ENCODE assay signal across 8 cellular contexts in the genomic region with DNA sequence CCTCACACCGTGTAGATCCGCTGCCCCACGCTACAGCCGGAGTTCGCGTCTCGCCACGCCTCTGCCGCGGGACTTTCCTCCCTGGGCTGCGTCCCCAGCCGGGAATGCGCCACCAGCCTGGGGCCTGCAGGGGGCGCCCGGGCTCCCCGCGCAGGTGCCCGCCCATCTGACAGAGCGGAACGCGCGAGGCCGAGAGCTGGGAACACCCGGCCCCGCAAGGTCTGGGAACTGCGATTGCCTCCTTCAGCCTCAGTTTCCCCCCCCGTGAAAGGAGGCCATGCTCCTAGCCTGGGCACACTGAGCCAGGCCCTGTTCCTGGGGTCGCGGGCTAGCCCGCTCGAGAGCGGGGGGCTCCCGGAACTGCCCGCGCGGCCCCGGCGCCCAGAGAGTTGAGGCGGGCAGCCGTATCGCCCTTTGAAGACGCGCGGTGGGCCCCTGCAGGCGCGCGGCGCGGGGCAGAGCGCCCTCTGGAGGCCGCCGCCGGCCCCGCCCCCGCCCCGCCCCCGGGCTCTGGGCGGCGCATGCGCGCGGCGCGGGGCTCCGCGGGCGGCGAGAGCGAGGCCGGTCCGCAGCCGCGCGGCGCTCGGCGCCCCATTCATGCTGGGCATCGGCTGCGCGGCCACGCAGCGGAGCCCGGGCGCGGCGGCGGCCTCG. TPM values are rescaled to one million over a fixed set of nuclear protein-coding genes. Genes with fewer than 3 reads are reported as not detected.
DNase-seq lines count a peak whose midpoint lies in the region; ATAC-seq and TF ChIP-seq lines count a peak whose summit lies in the region.

TSS of gene PLXNA1 (plus strand) at position 594 of the 654 bp plus-strand sequence. CDS start 5,479 bp downstream, outside the sequence.

- no peaks in the 10 kb centered on the region for H3K36me3 Mint-ChIP-seq in activated CD4-positive, alpha-beta T cell treated with anti-CD3 and anti-CD28 coated beads, Interleukin-2, amount 10 ng/mL, durations not matched to agents 24 days and 14 days (ENCODE audit: low read depth)
- no peaks in the 10 kb centered on the region for H3K36me3 Mint-ChIP-seq in dendritic cell treated with granulocyte-macrophage colony-stimulating factor and Interleukin-4, amounts not matched to agents 40 ng/mL and 50 ng/mL, for 4 days (ENCODE audit: low read depth)

- no peak for TF ChIP-seq POLR2A in right lobe of liver (IDR thresholded peaks at IDR 0.05)

- peak within 1 kb of the TSS; percentile 54 to 69 (median 61) for H3K4me3 ChIP-seq in right lobe of liver

- H3K4me1 Mint-ChIP-seq in activated CD4-positive, alpha-beta T cell treated with anti-CD3 and anti-CD28 coated beads, Interleukin-2, amount 10 ng/mL, durations not matched to agents 24 days and 14 days: peaks cover 22% of the 10 kb centered on the region
- peaks cover 59% of the 10 kb centered on the region for H3K4me1 Mint-ChIP-seq in dendritic cell treated with granulocyte-macrophage colony-stimulating factor and Interleukin-4, amounts not matched to agents 40 ng/mL and 50 ng/mL, for 4 days (ENCODE audit: low read depth)

- peak within 1 kb of the TSS; percentile 92 for H3K27ac Mint-ChIP-seq in activated CD4-positive, alpha-beta T cell treated with anti-CD3 and anti-CD28 coated beads, Interleukin-2, amount 10 ng/mL, durations not matched to agents 24 days and 14 days
- H3K27ac Mint-ChIP-seq in dendritic cell treated with granulocyte-macrophage colony-stimulating factor and Interleukin-4, amounts not matched to agents 40 ng/mL and 50 ng/mL, for 4 days: peak within 1 kb of the TSS; percentile 90

- ATAC-seq in GM18909 (IDR thresholded peaks at IDR 0.05; ENCODE audit: poor library complexity, unreplicated experiment) (peak; percentile 73), HG03139 (IDR thresholded peaks at IDR 0.05; ENCODE audit: unreplicated experiment) (peak; percentile 69), right lobe of liver (peak; percentile 89 to 93 (median 93))

- H3K4me3 Mint-ChIP-seq in activated CD4-positive, alpha-beta T cell treated with anti-CD3 and anti-CD28 coated beads, Interleukin-2, amount 10 ng/mL, durations not matched to agents 24 days and 14 days: peak within 1 kb of the TSS; percentile 89
- peak within 1 kb of the TSS; percentile 73 for H3K4me3 Mint-ChIP-seq in dendritic cell treated with granulocyte-macrophage colony-stimulating factor and Interleukin-4, amounts not matched to agents 40 ng/mL and 50 ng/mL, for 4 days

- no peaks in the 10 kb centered on the region for H3K9me3 Mint-ChIP-seq in activated CD4-positive, alpha-beta T cell treated with anti-CD3 and anti-CD28 coated beads, Interleukin-2, amount 10 ng/mL, durations not matched to agents 24 days and 14 days
- no peaks in the 10 kb centered on the region for H3K9me3 Mint-ChIP-seq in dendritic cell treated with granulocyte-macrophage colony-stimulating factor and Interleukin-4, amounts not matched to agents 40 ng/mL and 50 ng/mL, for 4 days

- peak; percentile 83 to 96 (median 92) for TF ChIP-seq CTCF in right lobe of liver (IDR thresholded peaks at IDR 0.05)

- H3K27me3 Mint-ChIP-seq in activated CD4-positive, alpha-beta T cell treated with anti-CD3 and anti-CD28 coated beads, Interleukin-2, amount 10 ng/mL, durations not matched to agents 24 days and 14 days: peaks cover 9% of the 10 kb centered on the region
- H3K27me3 Mint-ChIP-seq in dendritic cell treated with granulocyte-macrophage colony-stimulating factor and Interleukin-4, amounts not matched to agents 40 ng/mL and 50 ng/mL, for 4 days: peaks cover 69% of the 10 kb centered on the region

- no peaks in the 10 kb centered on the region for H3K9me3 ChIP-seq in right lobe of liver

- DNase-seq in AG20443 (ENCODE audit: low spot score): peak; percentile 99
- peak; percentile 31 for DNase-seq in NCI-H510A (lab: John Stamatoyannopoulos, UW)
- DNase-seq in activated CD4-positive, alpha-beta T cell treated with anti-CD3 and anti-CD28 coated beads, Interleukin-2, amount 10 ng/mL, durations not matched to agents 24 days and 14 days: peak; percentile 97
- peak; percentile 77 to 84 (median 83) for DNase-seq in right lobe of liver
- DNase-seq in stimulated activated CD4-positive, alpha-beta T cell treated with anti-CD3 and anti-CD28 coated beads, Interleukin-4, amount 100 ng/mL, for 4 hours: peak; percentile 86 to 87

- WGBS in right lobe of liver (ENCODE audit: insufficient coverage, low coverage, low lambda C conversion rate, missing lambda C conversion rate): 0% methylated on average over 7 of the region's 88 CpGs

- no peaks in the 10 kb centered on the region for H3K36me3 ChIP-seq in right lobe of liver

- intact Hi-C loops in activated CD4-positive, alpha-beta T cell treated with anti-CD3 and anti-CD28 coated beads, Interleukin-2, amount 10 ng/mL, durations not matched to agents 24 days and 14 days (cut with micrococcal nuclease): loop anchor here (1.0 to 10.0 kb wide), 7 partner anchors 71 to 1070 kb away; partner anchors contain the start of genes CHCHD6, SEC61A1 and ZXDC
- intact Hi-C loops in dendritic cell treated with granulocyte-macrophage colony-stimulating factor and Interleukin-4, amounts not matched to agents 40 ng/mL and 50 ng/mL, for 4 days (cut with micrococcal nuclease): loop anchor here (1.0 to 5.0 kb wide), 5 partner anchors 9 to 475 kb away; partner anchors contain the start of gene CHCHD6
- intact Hi-C loops in right lobe of liver (cut with DNase I): no loop called here

- no peaks in the 10 kb centered on the region for H3K4me1 ChIP-seq in right lobe of liver

- peak within 1 kb of the TSS; percentile 44 to 72 (median 66) for H3K27ac ChIP-seq in right lobe of liver

- H3K27me3 ChIP-seq in right lobe of liver: no peaks in the 10 kb centered on the region

RNA-seq across cellular contexts. Expression of gene PLXNA1, which starts in this region (rescaled TPM):
- total RNA-seq in activated CD4-positive, alpha-beta T cell treated with anti-CD3 and anti-CD28 coated beads, Interleukin-2, amount 10 ng/mL, durations not matched to agents 24 days and 14 days: 21.3 and 24.0 TPM in 2 replicates
- 1 to 10 TPM; 2.0 to 8.7 (median 5.6) TPM for total RNA-seq in right lobe of liver

Comparison
In these comparisons a context has a peak if more than half of its experiments do, and no peak if none do; other contexts are left out.
1. Peak in every context shown above with its lines: DNase-seq, ATAC-seq, H3K4me3 ChIP-seq and H3K27ac ChIP-seq.
2. DNase-seq: peak in every context shown above with its lines; median percentile 99 in AG20443; 97 in activated CD4-positive, alpha-beta T cell treated with anti-CD3 and anti-CD28 coated beads, Interleukin-2, amount 10 ng/mL, durations not matched to agents 24 days and 14 days; 86 in stimulated activated CD4-positive, alpha-beta T cell treated with anti-CD3 and anti-CD28 coated beads, Interleukin-4, amount 100 ng/mL, for 4 hours; 83 in right lobe of liver; 31 in NCI-H510A.
3. intact Hi-C loops: an anchor here in activated CD4-positive, alpha-beta T cell treated with anti-CD3 and anti-CD28 coated beads, Interleukin-2, amount 10 ng/mL, durations not matched to agents 24 days and 14 days (1.0 to 10.0 kb wide) and dendritic cell treated with granulocyte-macrophage colony-stimulating factor and Interleukin-4, amounts not matched to agents 40 ng/mL and 50 ng/mL, for 4 days (1.0 to 5.0 kb wide); none called in right lobe of liver.